In the genomic region with DNA sequence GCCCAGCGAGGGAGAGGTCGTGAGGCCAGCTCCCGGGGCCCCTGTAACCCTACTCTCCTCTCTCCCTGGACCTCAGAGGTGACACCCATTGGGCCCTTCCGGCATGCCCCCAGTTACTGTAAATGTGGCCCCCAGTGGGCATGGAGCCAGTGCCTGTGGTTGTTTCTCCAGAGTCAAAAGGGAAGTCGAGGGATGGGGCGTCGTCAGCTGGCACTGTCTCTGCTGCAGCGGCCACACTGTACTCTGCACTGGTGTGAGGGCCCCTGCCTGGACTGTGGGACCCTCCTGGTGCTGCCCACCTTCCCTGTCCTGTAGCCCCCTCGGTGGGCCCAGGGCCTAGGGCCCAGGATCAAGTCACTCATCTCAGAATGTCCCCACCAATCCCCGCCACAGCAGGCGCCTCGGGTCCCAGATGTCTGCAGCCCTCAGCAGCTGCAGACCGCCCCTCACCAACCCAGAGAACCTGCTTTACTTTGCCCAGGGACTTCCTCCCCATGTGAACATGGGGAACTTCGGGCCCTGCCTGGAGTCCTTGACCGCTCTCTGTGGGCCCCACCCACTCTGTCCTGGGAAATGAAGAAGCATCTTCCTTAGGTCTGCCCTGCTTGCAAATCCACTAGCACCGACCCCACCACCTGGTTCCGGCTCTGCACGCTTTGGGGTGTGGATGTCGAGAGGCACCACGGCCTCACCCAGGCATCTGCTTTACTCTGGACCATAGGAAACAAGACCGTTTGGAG, we compare ENCODE assay signal across 9 cellular contexts. TPM values are rescaled to one million over a fixed set of nuclear protein-coding genes. Genes with fewer than 3 reads are reported as not detected.
DNase-seq lines count a peak whose midpoint lies in the region; ATAC-seq and TF ChIP-seq lines count a peak whose summit lies in the region.
"Had no signal": no experiment of that assay in that cellular context is flagged by ENCODE, and none has a peak within 500 bp of the region (broad histone marks: within the 10 kb centered on the region; RNA-seq: fewer than 3 reads in every experiment).

No MANE protein-coding gene starts in this region.

- no peaks in the 10 kb centered on the region for H4K20me1 ChIP-seq in SU-DHL-6 (ENCODE audit: low read depth, low read length)

- H3K4me3 ChIP-seq in SU-DHL-6 (ENCODE audit: insufficient read depth, low read length, poor library complexity, severe bottlenecking) (no peak overlapping the region), skeletal muscle satellite cell (ENCODE audit: low read length) (no peak overlapping the region)

- in situ Hi-C loops in G401 (cut with HindIII; ENCODE audit: low sequenced_read_pairs), result no loop called here

- no peaks in the 10 kb centered on the region for H3K36me3 ChIP-seq in SU-DHL-6 (ENCODE audit: low read length)
- H3K36me3 ChIP-seq in skeletal muscle satellite cell (ENCODE audit: insufficient read depth, low read length), result no peaks in the 10 kb centered on the region

- peaks cover 29% of the 10 kb centered on the region for H3K4me1 ChIP-seq in skeletal muscle satellite cell (ENCODE audit: control insufficient read depth, insufficient read depth, low read length)

- intact Hi-C loops in Right ventricle myocardium superior (cut with DNase I), result no loop called here

- H3F3A ChIP-seq in SU-DHL-6 (ENCODE audit: insufficient read depth), result no peaks in the 10 kb centered on the region

- H3K79me2 ChIP-seq in SU-DHL-6 (ENCODE audit: insufficient read depth, low read length), result no peaks in the 10 kb centered on the region

- H3K9ac ChIP-seq in SU-DHL-6 (ENCODE audit: low read length) (peak overlapping the region; percentile 6; the same call in 1 of the 2 replicates), skeletal muscle satellite cell (ENCODE audit: low read depth, low read length) (peak overlapping the region; percentile 33)

- H3K9me3 ChIP-seq in SU-DHL-6 (ENCODE audit: insufficient read depth, low read length) (no peaks in the 10 kb centered on the region), skeletal muscle satellite cell (replicated peaks; ENCODE audit: low read length) (no peaks in the 10 kb centered on the region)

- no peaks in the 10 kb centered on the region for H3K27me3 ChIP-seq in SU-DHL-6 (ENCODE audit: low read length)
- H3K27me3 ChIP-seq in skeletal muscle satellite cell (ENCODE audit: control insufficient read depth, insufficient read depth, low read length), result no peaks in the 10 kb centered on the region

- peak overlapping the region; percentile 79 for H2AFZ ChIP-seq in SU-DHL-6 (ENCODE audit: low read depth, low read length, severe bottlenecking)

- no peak for TF ChIP-seq CTCF in SU-DHL-6 (IDR thresholded peaks at IDR 0.05; ENCODE audit: insufficient read depth, low read length, poor library complexity, severe bottlenecking)

- H3K4me2 ChIP-seq in SU-DHL-6 (ENCODE audit: low read depth, low read length, poor library complexity, severe bottlenecking), result peak overlapping the region; percentile 2
- H3K4me2 ChIP-seq in skeletal muscle satellite cell (ENCODE audit: low read length), result peak overlapping the region; percentile 12

- DNase-seq in Right ventricle myocardium superior (peak; percentile 85), G401 (ENCODE audit: low spot score) (no peak), NK-92 (lab: John Stamatoyannopoulos, UW; ENCODE audit: unreplicated experiment) (no peak)
- DNase-seq: NCI-H1694 treated with DMSO at 0.1 percent for 48 hours had no signal

- 0 out of 2 replicates have a peak overlapping the region, but pooled peaks have one; percentile 4 for H3K27ac ChIP-seq in SU-DHL-6 (ENCODE audit: low read depth, low read length)

- no peaks in the 10 kb centered on the region for H3K9me2 ChIP-seq in SU-DHL-6 (replicated peaks; ENCODE audit: insufficient read depth, low read length)

- ATAC-seq in GM21381 (IDR thresholded peaks at IDR 0.05; ENCODE audit: unreplicated experiment), result peak; percentile 3
- peak; percentile 58 for ATAC-seq in Right ventricle myocardium superior (ENCODE audit: poor library complexity)
- ATAC-seq in HG02642 (IDR thresholded peaks at IDR 0.05; ENCODE audit: poor library complexity, unreplicated experiment), result no peak
- no peak for ATAC-seq in GM21528 (IDR thresholded peaks at IDR 0.05; ENCODE audit: low FRiP score, unreplicated experiment)

RNA-seq across cellular contexts. Expression of a gene that starts 23.7 kb away (rescaled TPM):
- total RNA-seq in Right ventricle myocardium superior, result 13.7 TPM
- total RNA-seq in skeletal muscle satellite cell (2012; rRNA removed), result 5.7 and 11.7 TPM in 2 replicates
- not detected in 2 replicates for total RNA-seq in G401 (2014; rRNA removed; shearing (Covaris generic))

Comparison
In these comparisons a context has a peak if more than half of its experiments do, and no peak if none do; other contexts are left out.
1. ATAC-seq: peak in GM21381 (single experiment) and Right ventricle myocardium superior (single experiment); none in HG02642 (single experiment) and GM21528 (single experiment).
2. RNA of a gene that starts 23.7 kb away (total RNA-seq): 13.7 TPM in Right ventricle myocardium superior (single experiment); not detected in G401; every median in the first group is over 10 times any median in the second.